Comparison of ENCODE assay signal across 12 cellular contexts in genomic region chr1:71068325-71069240, GRCh38. TPM values are rescaled to one million over a fixed set of nuclear protein-coding genes. Genes with fewer than 3 reads are reported as not detected.
DNase-seq lines count a peak whose midpoint lies in the region; ATAC-seq and TF ChIP-seq lines count a peak whose summit lies in the region.
"Had no signal": no experiment of that assay in that cellular context is flagged by ENCODE, and none has a peak within 500 bp of the region (broad histone marks: within the 10 kb centered on the region; RNA-seq: fewer than 3 reads in every experiment).

No MANE protein-coding gene starts in this region.

- no peaks in the 10 kb centered on the region for H3K9me3 ChIP-seq in ascending aorta
- H3K9me3 ChIP-seq in heart right ventricle: no peaks in the 10 kb centered on the region

- WGBS in heart right ventricle, 2 donors: 81 to 83% methylated on average over 6 of the region's 6 CpGs

- peak; percentile 23 for DNase-seq in GM06990 (ENCODE audit: extremely low read depth, insufficient read length)
- no peak for DNase-seq in T-cell
- no peak for DNase-seq in NCI-H774 (lab: John Stamatoyannopoulos, UW)
- DNase-seq in ascending aorta (ENCODE audit: low spot score in 2 of 2): no peak
- DNase-seq in heart right ventricle: no peak
- no peak for DNase-seq in SW480 (ENCODE audit: low spot score)
- DNase-seq: aorta, retina had no signal

- CTCF ChIA-PET in T-cell (lab: Charles Lee): interaction anchor here in 1 of 2 donors (1.8 kb wide), 1 partner anchor 12 kb away, joined by 7 read pairs; the partner anchor contains the start of gene ZRANB2

- POLR2A ChIA-PET in T-cell (lab: Charles Lee): no interaction called here

- peaks cover 10 to 12% (median 10%) of the 10 kb centered on the region in 3 donors for H3K4me1 Mint-ChIP-seq in T-cell

- H3K4me3 ChIP-seq in GM06990 (replicated peaks; ENCODE audit: low read depth, low read length): no peak overlapping the region; the same call in 1 of the 2 replicates
- no peak overlapping the region for H3K4me3 ChIP-seq in ascending aorta
- no peak overlapping the region for H3K4me3 ChIP-seq in heart right ventricle
- H3K4me3 ChIP-seq: lung had no signal

- intact Hi-C loops in ascending aorta (cut with DNase I): no loop called here
- intact Hi-C loops in heart right ventricle (cut with DNase I): loop anchor here in 3 of 10 donors (5.0 to 10.0 kb wide), 3 partner anchors 824 to 844 kb away; partner anchors contain the start of gene SRSF11 (in 1 of the 3)

- H3K36me3 ChIP-seq in GM06990 (ENCODE audit: control insufficient read depth, insufficient read depth, low read length) (peaks cover 10% of the 10 kb centered on the region), ascending aorta (peaks cover 69 to 94% of the 10 kb centered on the region in 2 donors), heart right ventricle (peaks cover 0 to 100% (median 84%) of the 10 kb centered on the region in 9 donors)

- ATAC-seq in GM19397 (IDR thresholded peaks at IDR 0.05; ENCODE audit: unreplicated experiment): peak; percentile 60
- ATAC-seq in HG03025 (IDR thresholded peaks at IDR 0.05; ENCODE audit: low FRiP score, unreplicated experiment): peak; percentile 86
- ATAC-seq in T-cell (replicated peaks in 1 of 4): no peak
- no peak for ATAC-seq in heart right ventricle

- no peaks in the 10 kb centered on the region for H3K4me1 ChIP-seq in ascending aorta
- peaks cover 0 to 7% (median 0%) of the 10 kb centered on the region in 9 donors for H3K4me1 ChIP-seq in heart right ventricle

- no peak overlapping the region for H3K4me3 Mint-ChIP-seq in T-cell

- TF ChIP-seq CTCF in GM06990 (IDR thresholded peaks at IDR 0.05; ENCODE audit: insufficient read depth, low read length, poor library complexity, severe bottlenecking) (no peak), ascending aorta (IDR thresholded peaks at IDR 0.05) (no peak), heart right ventricle (IDR thresholded peaks at IDR 0.05) (no peak)

- H3K9me3 Mint-ChIP-seq in T-cell: no peaks in the 10 kb centered on the region

- H3K27me3 Mint-ChIP-seq in T-cell: no peaks in the 10 kb centered on the region

- peaks cover 53% of the 10 kb centered on the region for H3K36me3 Mint-ChIP-seq in T-cell

- H3K27me3 ChIP-seq in GM06990 (replicated peaks; ENCODE audit: control insufficient read depth, insufficient read depth, low read length) (no peaks in the 10 kb centered on the region), ascending aorta (no peaks in the 10 kb centered on the region), heart right ventricle (no peaks in the 10 kb centered on the region)

- H3K27ac Mint-ChIP-seq in T-cell: peak overlapping the region; percentile 16 to 79

- no peak overlapping the region for H3K27ac ChIP-seq in ascending aorta
- no peak overlapping the region for H3K27ac ChIP-seq in heart right ventricle
- H3K27ac ChIP-seq: VCaP had no signal

RNA-seq across cellular contexts. Expression of gene ZRANB2, which starts 12.3 kb away (rescaled TPM):
- 100 to 1,000 TPM in 4 of 5 donors, 10 to 100 TPM in 1; 93.0 to 133 (median 127) TPM for total RNA-seq in T-cell
- 37.9 TPM for total RNA-seq in ascending aorta
- total RNA-seq in heart right ventricle: 10 to 100 TPM; 43.4 to 54.9 (median 48.4) TPM
- polyA plus RNA-seq in heart right ventricle: 10 to 100 TPM; 26.5 to 55.5 TPM

RNA-seq across cellular contexts. Expression of gene PTGER3, which starts 21.0 kb away (rescaled TPM):
- total RNA-seq in T-cell (under 1 TPM in 4 of 5 donors, not detected in 1; 0.10 to 0.53 (median 0.31) TPM), ascending aorta (70.1 TPM), heart right ventricle (1 to 10 TPM in 5 of 10 donors, under 1 TPM in 5; 0.11 to 4.6 (median 0.98) TPM)
- polyA plus RNA-seq in heart right ventricle: 1 to 10 TPM; 1.0 to 1.5 TPM

Comparison
In these comparisons a context has a peak if more than half of its experiments do, and no peak if none do; other contexts are left out.
1. ATAC-seq: peak in GM19397 (single experiment) and HG03025 (single experiment); none in T-cell (0 of 4) and heart right ventricle (0 of 8).
2. RNA of gene PTGER3, which starts 21.0 kb away (total RNA-seq): 70.1 TPM in ascending aorta (single experiment); 0.11 to 4.6 TPM in heart right ventricle and 0.10 to 0.53 TPM in T-cell; every median in the first group is over 10 times any median in the second.